8 cellular contexts compared by ENCODE assay signal in genomic region chr11:66465371-66466224, GRCh38. TPM values are rescaled to one million over a fixed set of nuclear protein-coding genes. Genes with fewer than 3 reads are reported as not detected.
DNase-seq lines count a peak whose midpoint lies in the region; ATAC-seq and TF ChIP-seq lines count a peak whose summit lies in the region.

No MANE protein-coding gene starts in this region.

- peak overlapping the region; percentile 73 for H2AFZ ChIP-seq in OCI-LY3 (ENCODE audit: low read depth, low read length)

- no peak for TF ChIP-seq EP300 in ovary (IDR thresholded peaks at IDR 0.05)

- peaks cover 14% of the 10 kb centered on the region for H3K9me3 Mint-ChIP-seq in endodermal cell

- ATAC-seq in GM18511 (IDR thresholded peaks at IDR 0.05; ENCODE audit: unreplicated experiment) (no peak), foreskin keratinocyte (no peak)

- H3K4me2 ChIP-seq in DOHH2 (ENCODE audit: low read length): peak overlapping the region; percentile 85
- H3K4me2 ChIP-seq in OCI-LY3 (ENCODE audit: low read length): peak overlapping the region; percentile 89

- H3K36me3 ChIP-seq in DOHH2 (ENCODE audit: control insufficient read depth, low read length) (no peaks in the 10 kb centered on the region), OCI-LY3 (replicated peaks; ENCODE audit: low read depth, low read length) (no peaks in the 10 kb centered on the region), endodermal cell (ENCODE audit: control insufficient read depth, insufficient read depth, low read length) (no peaks in the 10 kb centered on the region), ovary (no peaks in the 10 kb centered on the region)

- H3F3A ChIP-seq in DOHH2 (ENCODE audit: control insufficient read depth, insufficient read depth): peaks cover 7% of the 10 kb centered on the region

- DNase-seq in endodermal cell: no peak
- no peak for DNase-seq in ovary
- DNase-seq in dermis blood vessel endothelial cell: no peak
- no peak for DNase-seq in hippocampal formation (lab: John Stamatoyannopoulos, UW)
- DNase-seq in foreskin keratinocyte: no peak

- no peak overlapping the region for H3K27ac ChIP-seq in DOHH2 (ENCODE audit: low read depth, low read length)
- peak overlapping the region; percentile 21; the same call in 1 of the 2 replicates for H3K27ac ChIP-seq in OCI-LY3 (ENCODE audit: low read length)
- no peak overlapping the region for H3K27ac ChIP-seq in endodermal cell (ENCODE audit: low read depth, low read length)
- H3K27ac ChIP-seq in ovary: peak overlapping the region in 1 of 2 donors; percentile 74
- no peak overlapping the region for H3K27ac ChIP-seq in foreskin keratinocyte

- H3K4me3 ChIP-seq in DOHH2 (ENCODE audit: low read length) (peak overlapping the region; percentile 75), OCI-LY3 (ENCODE audit: low read length) (peak overlapping the region; percentile 86), endodermal cell (ENCODE audit: low read length) (peak overlapping the region; percentile 82), ovary (peak overlapping the region; percentile 70)

- H3K9me3 ChIP-seq in DOHH2 (ENCODE audit: control insufficient read depth, insufficient read depth, low read length) (peaks cover 4% of the 10 kb centered on the region; the same call in 1 of the 2 replicates), OCI-LY3 (ENCODE audit: insufficient read depth, low read length) (no peaks in the 10 kb centered on the region), endodermal cell (ENCODE audit: control insufficient read depth, low read length) (peaks cover 22% of the 10 kb centered on the region), ovary (no peaks in the 10 kb centered on the region)

- H3K4me1 ChIP-seq in DOHH2 (ENCODE audit: control insufficient read depth, low read length) (peaks cover 33% of the 10 kb centered on the region), OCI-LY3 (ENCODE audit: low read length) (peaks cover 21% of the 10 kb centered on the region), endodermal cell (ENCODE audit: control insufficient read depth, insufficient read depth, low read length) (no peaks in the 10 kb centered on the region), ovary (ENCODE audit: insufficient read depth) (no peaks in the 10 kb centered on the region), foreskin keratinocyte (no peaks in the 10 kb centered on the region)

- peaks cover 16% of the 10 kb centered on the region for H3K27me3 Mint-ChIP-seq in endodermal cell (ENCODE audit: insufficient read depth)

- H4K20me1 ChIP-seq in DOHH2 (ENCODE audit: control insufficient read depth, insufficient read depth, low read depth, low read length): no peaks in the 10 kb centered on the region
- H4K20me1 ChIP-seq in OCI-LY3 (ENCODE audit: insufficient read depth, low read length): no peaks in the 10 kb centered on the region

- peaks cover 4% of the 10 kb centered on the region for H3K4me1 Mint-ChIP-seq in endodermal cell

- no peaks in the 10 kb centered on the region for H3K36me3 Mint-ChIP-seq in endodermal cell (ENCODE audit: low read depth)

- peak overlapping the region; percentile 71 for H3K9ac ChIP-seq in OCI-LY3 (ENCODE audit: low read length)
- no peak overlapping the region for H3K9ac ChIP-seq in endodermal cell (ENCODE audit: extremely low read depth, low read length, poor library complexity, severe bottlenecking)

- peak overlapping the region; percentile 76 for H3K4me3 Mint-ChIP-seq in endodermal cell

- TF ChIP-seq POLR2A in ovary (IDR thresholded peaks at IDR 0.05): no peak

- no peaks in the 10 kb centered on the region for H3K79me2 ChIP-seq in DOHH2 (ENCODE audit: control insufficient read depth, low read length)
- no peaks in the 10 kb centered on the region for H3K79me2 ChIP-seq in OCI-LY3 (ENCODE audit: low read length)

- WGBS in endodermal cell (ENCODE audit: insufficient coverage in 1 of 2, insufficient read length in 1 of 2), 2 experiments: 71 to 77% methylated on average over 13 to 19 of the region's 19 CpGs
- WGBS in ovary, 3 donors: 35 to 41% (median 37%) methylated on average over 19 of the region's 19 CpGs

- TF ChIP-seq CTCF in DOHH2 (IDR thresholded peaks at IDR 0.05; ENCODE audit: low read depth, low read length, poor library complexity, severe bottlenecking) (no peak), OCI-LY3 (IDR thresholded peaks at IDR 0.05; ENCODE audit: low read depth, low read length) (no peak), endodermal cell (conservative IDR thresholded peaks at IDR 0.05) (no peak), ovary (IDR thresholded peaks at IDR 0.05) (no peak), foreskin keratinocyte (conservative IDR thresholded peaks at IDR 0.05) (no peak)

- H3K9me2 ChIP-seq in DOHH2 (replicated peaks; ENCODE audit: control insufficient read depth, low read length): no peaks in the 10 kb centered on the region

- H3K27ac Mint-ChIP-seq in endodermal cell: no peak overlapping the region

- intact Hi-C loops in ovary (cut with DNase I): no loop called here

- H3K27me3 ChIP-seq in DOHH2 (ENCODE audit: control insufficient read depth, low read length) (peaks cover 9% of the 10 kb centered on the region), OCI-LY3 (ENCODE audit: low read depth, low read length) (no peaks in the 10 kb centered on the region), endodermal cell (ENCODE audit: control insufficient read depth, insufficient read depth, low read length, poor library complexity, severe bottlenecking) (no peaks in the 10 kb centered on the region), ovary (no peaks in the 10 kb centered on the region), foreskin keratinocyte (no peaks in the 10 kb centered on the region)

RNA-seq across cellular contexts. Expression of gene PELI3, which starts 1.1 kb away (rescaled TPM):
- total RNA-seq in endodermal cell (10 to 100 TPM in 1 of 2 donors, 1 to 10 TPM in 1; 9.0 to 12.4 TPM), ovary (10 to 100 TPM; 13.9 to 29.6 (median 21.7) TPM), dermis blood vessel endothelial cell (3.7 and 4.9 TPM in 2 replicates), foreskin keratinocyte (11.1 and 11.7 TPM in 2 replicates)
- 5.4 TPM for polyA plus RNA-seq in endodermal cell (2013, experiment 1 of 2)
- polyA plus RNA-seq in endodermal cell (2013, experiment 2 of 2): 5.3 TPM
- polyA plus RNA-seq in ovary (10 to 100 TPM in 1 of 2 donors, 1 to 10 TPM in 1; 7.6 to 18.5 TPM), foreskin keratinocyte (7.5 and 8.2 TPM in 2 replicates)

RNA-seq across cellular contexts. Expression of gene DPP3, which starts 14.6 kb away (rescaled TPM):
- total RNA-seq in endodermal cell (10 to 100 TPM; 84.8 to 86.3 TPM), ovary (10 to 100 TPM in 5 of 7 donors, 1 to 10 TPM in 2; 6.5 to 19.3 (median 13.1) TPM), dermis blood vessel endothelial cell (50.5 and 71.7 TPM in 2 replicates), foreskin keratinocyte (64.9 and 73.3 TPM in 2 replicates)
- 40.0 TPM for polyA plus RNA-seq in endodermal cell (2013, experiment 1 of 2)
- polyA plus RNA-seq in endodermal cell (2013, experiment 2 of 2): 39.4 TPM
- polyA plus RNA-seq in ovary (1 to 10 TPM; 8.2 TPM), foreskin keratinocyte (61.8 and 69.0 TPM in 2 replicates)

RNA-seq across cellular contexts. Expression of gene MRPL11, which starts 26.9 kb away (rescaled TPM):
- 100 to 1,000 TPM in 1 of 2 donors, 10 to 100 TPM in 1; 84.5 to 111 TPM for total RNA-seq in endodermal cell
- 75.5 TPM for polyA plus RNA-seq in endodermal cell (2013, experiment 1 of 2)
- 71.1 TPM for polyA plus RNA-seq in endodermal cell (2013, experiment 2 of 2)
- 10 to 100 TPM; 30.9 to 53.5 (median 44.1) TPM for total RNA-seq in ovary
- polyA plus RNA-seq in ovary: 10 to 100 TPM; 38.9 to 41.4 TPM
- total RNA-seq in dermis blood vessel endothelial cell: 40.7 and 61.1 TPM in 2 replicates
- total RNA-seq in foreskin keratinocyte: 83.1 and 106 TPM in 2 replicates
- polyA plus RNA-seq in foreskin keratinocyte: 126 and 158 TPM in 2 replicates

RNA-seq across cellular contexts. Expression of gene NPAS4, which starts 44.8 kb away (rescaled TPM):
- total RNA-seq in endodermal cell (not detected), ovary (1 to 10 TPM in 1 of 7 donors, under 1 TPM in 4, not detected in 2; 0.07 to 3.3 (median 0.36) TPM), dermis blood vessel endothelial cell (not detected in 2 replicates), foreskin keratinocyte (not detected in 2 replicates)
- polyA plus RNA-seq in endodermal cell (2013, experiment 1 of 2): 0.93 TPM
- 0.46 TPM for polyA plus RNA-seq in endodermal cell (2013, experiment 2 of 2)
- polyA plus RNA-seq in ovary (under 1 TPM; 0.11 to 0.25 TPM), foreskin keratinocyte (not detected in 2 replicates)

RNA-seq across cellular contexts. Expression of gene BBS1, which starts 44.8 kb away (rescaled TPM):
- 10 to 100 TPM; 52.4 to 67.3 TPM for total RNA-seq in endodermal cell
- 39.1 TPM for polyA plus RNA-seq in endodermal cell (2013, experiment 1 of 2)
- 34.5 TPM for polyA plus RNA-seq in endodermal cell (2013, experiment 2 of 2)
- 10 to 100 TPM; 54.7 to 78.3 (median 69.1) TPM for total RNA-seq in ovary
- 10 to 100 TPM; 33.8 to 41.6 TPM for polyA plus RNA-seq in ovary
- 28.6 and 36.8 TPM in 2 replicates for total RNA-seq in dermis blood vessel endothelial cell
- total RNA-seq in foreskin keratinocyte: 11.5 and 12.8 TPM in 2 replicates
- polyA plus RNA-seq in foreskin keratinocyte: 7.1 and 7.3 TPM in 2 replicates
